In genomic region chr1:158818991-158819405, GRCh38 we compare ENCODE assay signal across 12 cellular contexts. TPM values are rescaled to one million over a fixed set of nuclear protein-coding genes. Genes with fewer than 3 reads are reported as not detected.
DNase-seq lines count a peak whose midpoint lies in the region; ATAC-seq and TF ChIP-seq lines count a peak whose summit lies in the region.
"Had no signal": no experiment of that assay in that cellular context is flagged by ENCODE, and none has a peak within 500 bp of the region (broad histone marks: within the 10 kb centered on the region; RNA-seq: fewer than 3 reads in every experiment).

No MANE protein-coding gene starts in this region.

- peak; percentile 17 for ATAC-seq in GM21528 (IDR thresholded peaks at IDR 0.05; ENCODE audit: low FRiP score, unreplicated experiment)
- ATAC-seq: naive thymus-derived CD8-positive, alpha-beta T cell had no signal

- H3K9ac ChIP-seq in endodermal cell (ENCODE audit: extremely low read depth, low read length, poor library complexity, severe bottlenecking): no peak overlapping the region

- H3K27ac Mint-ChIP-seq in endodermal cell: no peak overlapping the region

- WGBS in endodermal cell (ENCODE audit: insufficient coverage in 1 of 2, insufficient read length in 1 of 2), 2 experiments: 100% methylated on average over 1 of the region's 1 CpG; no CpG with 5 or more reads in 1 of the 2 experiments

- no peaks in the 10 kb centered on the region for H3K36me3 ChIP-seq in endodermal cell (ENCODE audit: control insufficient read depth, insufficient read depth, low read length)
- H3K36me3 ChIP-seq in right atrium auricular region: no peaks in the 10 kb centered on the region

- no peak for TF ChIP-seq CTCF in endodermal cell (conservative IDR thresholded peaks at IDR 0.05)
- no peak for TF ChIP-seq CTCF in right atrium auricular region (IDR thresholded peaks at IDR 0.05)

- peaks cover 3% of the 10 kb centered on the region for H3K9me3 ChIP-seq in endodermal cell (ENCODE audit: control insufficient read depth, low read length)
- H3K9me3 ChIP-seq in right atrium auricular region: no peaks in the 10 kb centered on the region

- H3K4me3 Mint-ChIP-seq in endodermal cell: no peak overlapping the region

- H3K36me3 Mint-ChIP-seq in endodermal cell (ENCODE audit: low read depth): peaks cover 2% of the 10 kb centered on the region
- H3K36me3 Mint-ChIP-seq: naive thymus-derived CD8-positive, alpha-beta T cell had no signal

- DNase-seq in GDM1 (lab: John Stamatoyannopoulos, UW) (peak; percentile 43), amniotic epithelial cell (ENCODE audit: low read depth) (peak; percentile 74), middle frontal gyrus (ENCODE audit: extremely low spot score, low spot score) (peak; percentile 32), endodermal cell (no peak), putamen (ENCODE audit: low spot score) (no peak), right atrium auricular region (ENCODE audit: low spot score) (no peak)
- no peak for DNase-seq in stimulated activated CD4-positive, alpha-beta T cell treated with anti-CD3 and anti-CD28 coated beads, Interleukin-4, amount 100 ng/mL, for 1 hour
- DNase-seq: activated CD4-positive, CD25-positive, alpha-beta regulatory T cell treated with anti-CD3 and anti-CD28 coated beads, Interleukin-2, amount 50 U/mL, for 72 hours; IMR-90 had no signal

- no peaks in the 10 kb centered on the region for H3K4me1 Mint-ChIP-seq in endodermal cell

- no peak overlapping the region for H3K27ac ChIP-seq in endodermal cell (ENCODE audit: low read depth, low read length)
- H3K27ac ChIP-seq in right atrium auricular region: no peak overlapping the region

- H3K27me3 Mint-ChIP-seq in endodermal cell (ENCODE audit: insufficient read depth): no peaks in the 10 kb centered on the region

- H3K4me1 ChIP-seq in endodermal cell (ENCODE audit: control insufficient read depth, insufficient read depth, low read length) (no peaks in the 10 kb centered on the region), right atrium auricular region (no peaks in the 10 kb centered on the region)

- H3K9me3 Mint-ChIP-seq in endodermal cell: peaks cover 6% of the 10 kb centered on the region

- H3K4me3 ChIP-seq in endodermal cell (ENCODE audit: low read length) (no peak overlapping the region), right atrium auricular region (no peak overlapping the region)

- H3K27me3 ChIP-seq in endodermal cell (ENCODE audit: control insufficient read depth, insufficient read depth, low read length, poor library complexity, severe bottlenecking): no peaks in the 10 kb centered on the region
- no peaks in the 10 kb centered on the region for H3K27me3 ChIP-seq in right atrium auricular region

RNA-seq across cellular contexts. Expression of gene MNDA, which starts 12.2 kb away (rescaled TPM):
- total RNA-seq in endodermal cell (not detected), right atrium auricular region (1 to 10 TPM; 2.3 to 5.9 TPM)
- not detected for polyA plus RNA-seq in endodermal cell (2013, experiment 1 of 2)
- not detected for polyA plus RNA-seq in endodermal cell (2013, experiment 2 of 2)
- total RNA-seq: IMR-90, RPMI7951 had no signal
- polyA plus RNA-seq: IMR-90 had no signal

RNA-seq across cellular contexts. Expression of gene OR6N2, which starts 38.0 kb away (rescaled TPM):
- total RNA-seq in endodermal cell: not detected
- not detected for polyA plus RNA-seq in endodermal cell (2013, experiment 1 of 2)
- polyA plus RNA-seq in endodermal cell (2013, experiment 2 of 2): not detected
- total RNA-seq in right atrium auricular region: not detected
- total RNA-seq: IMR-90; naive thymus-derived CD8-positive, alpha-beta T cell; RPMI7951 had no signal
- polyA plus RNA-seq: IMR-90; naive thymus-derived CD8-positive, alpha-beta T cell had no signal

RNA-seq across cellular contexts. Expression of gene OR6N1, which starts 47.0 kb away (rescaled TPM):
- total RNA-seq in endodermal cell: not detected
- polyA plus RNA-seq in endodermal cell (2013, experiment 1 of 2): not detected
- polyA plus RNA-seq in endodermal cell (2013, experiment 2 of 2): not detected
- not detected for total RNA-seq in right atrium auricular region
- total RNA-seq: IMR-90; naive thymus-derived CD8-positive, alpha-beta T cell; RPMI7951 had no signal
- polyA plus RNA-seq: IMR-90; naive thymus-derived CD8-positive, alpha-beta T cell had no signal

Comparison
In these comparisons a context has a peak if more than half of its experiments do, and no peak if none do; other contexts are left out.
1. DNase-seq: peak in GDM1 (single experiment), amniotic epithelial cell (single experiment) and middle frontal gyrus (single experiment); none in stimulated activated CD4-positive, alpha-beta T cell treated with anti-CD3 and anti-CD28 coated beads, Interleukin-4, amount 100 ng/mL, for 1 hour (single experiment), endodermal cell (single experiment), putamen (single experiment) and right atrium auricular region (single experiment).